In genomic region chr4:176342384-176342783, GRCh38 we compare ENCODE assay signal across 22 cellular contexts. TPM values are rescaled to one million over a fixed set of nuclear protein-coding genes. Genes with fewer than 3 reads are reported as not detected.
DNase-seq lines count a peak whose midpoint lies in the region; ATAC-seq, FAIRE-seq and TF ChIP-seq lines count a peak whose summit lies in the region.
"Had no signal": no experiment of that assay in that cellular context is flagged by ENCODE, and none has a peak within 500 bp of the region (broad histone marks: within the 10 kb centered on the region; RNA-seq: fewer than 3 reads in every experiment).

No MANE protein-coding gene starts in this region.

- H3K4me2 ChIP-seq in IMR-90 (ENCODE audit: low read depth, low read length) = no peak overlapping the region
- H3K4me2 ChIP-seq: BLaER1 treated with 17β-estradiol and CSF1 and Interleukin-3, amounts not matched to agents 10 nM and 100 nM had no signal

- no peak overlapping the region for H4K8ac ChIP-seq in IMR-90 (ENCODE audit: low read depth in 2 of 2, low read length in 2 of 2)

- H3K36me3 ChIP-seq in IMR-90 (ENCODE audit: control insufficient read depth, insufficient read depth, low read length) = peaks cover 7% of the 10 kb centered on the region
- H3K36me3 ChIP-seq in kidney (ENCODE audit: control insufficient read depth in 1 of 2, insufficient read depth in 2 of 2, low read length in 2 of 2) = no peaks in the 10 kb centered on the region
- H3K36me3 ChIP-seq in aorta (ENCODE audit: control insufficient read depth in 1 of 2, insufficient read depth in 2 of 2, low read length in 1 of 2) = no peaks in the 10 kb centered on the region
- H3K36me3 ChIP-seq: BE2C had no signal

- no peaks in the 10 kb centered on the region for H3K27me3 ChIP-seq in IMR-90 (ENCODE audit: control insufficient read depth, insufficient read depth, low read length)
- no peaks in the 10 kb centered on the region for H3K27me3 ChIP-seq in aorta (ENCODE audit: control insufficient read depth in 1 of 2, insufficient read depth in 2 of 2, low read length in 1 of 2)
- H3K27me3 ChIP-seq: BE2C; BLaER1 treated with 17β-estradiol and CSF1 and Interleukin-3, amounts not matched to agents 10 nM and 100 nM had no signal

- H3K4me1 Mint-ChIP-seq in stimulated activated naive B cell treated with anti-CD40 and anti-IgM and Interleukin-4, amounts not matched to agents 10 μg/mL and 1 μg/mL and 100 μg/mL, for 72 hours = no peaks in the 10 kb centered on the region

- no peak overlapping the region for H2BK120ac ChIP-seq in IMR-90 (ENCODE audit: low read depth, low read length)

- no TSS peak for BruUV-seq in IMR-90 (replicated peaks; lab: Mats Ljungman, UMichigan)

- CTCF ChIA-PET in IMR-90 (lab: Yijun Ruan, JAX) = interaction anchor here (1.1 kb wide), 1 partner anchor 83 kb away, joined by 3 read pairs; no protein-coding TSS in a partner anchor

- no peak overlapping the region for H3K18ac ChIP-seq in IMR-90 (ENCODE audit: low read depth, low read length)

- POLR2A ChIA-PET in IMR-90 (lab: Charles Lee; ENCODE audit: unreplicated experiment) = no interaction called here

- peak overlapping the region; percentile 5; the same call in 1 of the 2 replicates for H2AK5ac ChIP-seq in IMR-90 (ENCODE audit: low read depth, low read length)

- H3K9me3 ChIP-seq in IMR-90 (ENCODE audit: control insufficient read depth, insufficient read depth, low read length) (peaks cover 24% of the 10 kb centered on the region), kidney (ENCODE audit: control insufficient read depth in 1 of 2, low read length in 2 of 2) (peaks cover 2 to 9% of the 10 kb centered on the region in 2 donors), aorta (ENCODE audit: control insufficient read depth, low read length) (peaks cover 3% of the 10 kb centered on the region)
- H3K9me3 ChIP-seq: Caco-2 had no signal

- WGBS in IMR-90 (ENCODE audit: extremely low coverage in 2 of 2, insufficient read length in 1 of 2), 2 experiments = 100% methylated on average over 2 of the region's 7 CpGs; no CpG with 5 or more reads in 1 of the 2 experiments
- WGBS in aorta, 2 donors = 97 to 98% methylated on average over 7 of the region's 7 CpGs

- no peak overlapping the region for H4K91ac ChIP-seq in IMR-90 (ENCODE audit: insufficient read depth, low read depth, low read length)

- H3K9ac ChIP-seq in IMR-90 (ENCODE audit: low read depth, low read length) (no peak overlapping the region), kidney (ENCODE audit: low read length in 2 of 2) (no peak overlapping the region)
- H3K9ac ChIP-seq: BLaER1 treated with 17β-estradiol and CSF1 and Interleukin-3, amounts not matched to agents 10 nM and 100 nM had no signal

- H3K79me1 ChIP-seq in IMR-90 (ENCODE audit: low read depth in 1 of 2, low read length in 2 of 2) = peaks cover 4 to 22% of the 10 kb centered on the region in 2 experiments; a peak in 3 of 4 replicates

- H3K9me1 ChIP-seq in IMR-90 (ENCODE audit: insufficient read depth, low read length) = peaks cover 2% of the 10 kb centered on the region

- peaks cover 22 to 29% of the 10 kb centered on the region in 2 donors for H3K36me3 Mint-ChIP-seq in stimulated activated naive B cell treated with anti-CD40 and anti-IgM and Interleukin-4, amounts not matched to agents 10 μg/mL and 1 μg/mL and 100 μg/mL, for 72 hours

- H3K9me3 Mint-ChIP-seq in stimulated activated naive B cell treated with anti-CD40 and anti-IgM and Interleukin-4, amounts not matched to agents 10 μg/mL and 1 μg/mL and 100 μg/mL, for 72 hours = peaks cover 12 to 16% of the 10 kb centered on the region in 2 donors

- FAIRE-seq in kidney (lab: Jason Lieb, UNC) (no peak), HTR-8/SVneo (lab: Jason Lieb, UNC) (no peak)
- FAIRE-seq: A204.1, D721Med, G401.6, GM12891, GM19239 had no signal

- H3K27ac Mint-ChIP-seq in stimulated activated naive B cell treated with anti-CD40 and anti-IgM and Interleukin-4, amounts not matched to agents 10 μg/mL and 1 μg/mL and 100 μg/mL, for 72 hours = no peak overlapping the region
- H3K27ac Mint-ChIP-seq: CD4-positive, alpha-beta T cell; CD8-positive, alpha-beta T cell had no signal

- H4K5ac ChIP-seq in IMR-90 (ENCODE audit: low read depth, low read length) = no peak overlapping the region

- no peak for TF ChIP-seq POLR2A in IMR-90 (IDR thresholded peaks at IDR 0.05; ENCODE audit: low read depth, low read length)

- H2AK9ac ChIP-seq in IMR-90 (replicated peaks; ENCODE audit: low read depth, low read length, poor library complexity) = no peak overlapping the region

- peak overlapping the region; percentile 5 for H2AFZ ChIP-seq in IMR-90 (replicated peaks; ENCODE audit: low read length, poor library complexity)

- dilution Hi-C loops in IMR-90 (cut with HindIII; ENCODE audit: low sequenced_read_pairs, unreplicated experiment) = no loop called here

- no peak overlapping the region for H3K4ac ChIP-seq in IMR-90 (ENCODE audit: low read depth, low read length)

- H4K20me1 ChIP-seq in IMR-90 (ENCODE audit: insufficient read depth, low read length) = no peaks in the 10 kb centered on the region

- H2BK20ac ChIP-seq in IMR-90 (ENCODE audit: low read depth, low read length) = no peak overlapping the region

- no peak overlapping the region for H3K4me3 ChIP-seq in IMR-90 (ENCODE audit: insufficient read depth, low read depth, low read length)
- H3K4me3 ChIP-seq in kidney (ENCODE audit: low read length in 2 of 2) = no peak overlapping the region
- no peak overlapping the region for H3K4me3 ChIP-seq in aorta (ENCODE audit: low read length in 2 of 2)

- peaks cover 7% of the 10 kb centered on the region for H3K4me1 ChIP-seq in IMR-90 (ENCODE audit: control insufficient read depth, insufficient read depth, low read length)
- H3K4me1 ChIP-seq in kidney (ENCODE audit: control insufficient read depth in 1 of 2, insufficient read depth in 1 of 2, low read depth in 1 of 2, low read length in 2 of 2) = peaks cover 0 to 8% of the 10 kb centered on the region in 2 donors
- H3K4me1 ChIP-seq in aorta (ENCODE audit: control insufficient read depth in 1 of 2, insufficient read depth in 2 of 2, low read length in 2 of 2) = no peaks in the 10 kb centered on the region
- H3K4me1 ChIP-seq: BLaER1 treated with 17β-estradiol and CSF1 and Interleukin-3, amounts not matched to agents 10 nM and 100 nM; Caco-2 had no signal

- no peak overlapping the region for H2BK15ac ChIP-seq in IMR-90 (ENCODE audit: low read depth, low read length)

- H2BK5ac ChIP-seq in IMR-90 (ENCODE audit: low read depth, low read length, poor library complexity, severe bottlenecking) = no peak overlapping the region

- H3K4me3 Mint-ChIP-seq in stimulated activated naive B cell treated with anti-CD40 and anti-IgM and Interleukin-4, amounts not matched to agents 10 μg/mL and 1 μg/mL and 100 μg/mL, for 72 hours = no peak overlapping the region
- H3K4me3 Mint-ChIP-seq: CD4-positive, alpha-beta T cell; CD8-positive, alpha-beta T cell had no signal

- in situ Hi-C loops in IMR-90 (cut with MboI; ENCODE audit: low sequenced_read_pairs) = loop anchor here (25.0 kb wide), 3 partner anchors 780 to 1980 kb away; no protein-coding TSS in a partner anchor

- TF ChIP-seq RAD21 in IMR-90 (IDR thresholded peaks at IDR 0.05; ENCODE audit: low read length) = no peak

- intact Hi-C loops in IMR-90 (cut with micrococcal nuclease) (no loop called here), kidney (cut with DNase I) (no loop called here), aorta (cut with DNase I) (loop anchor here in 1 of 2 donors (2.0 to 10.0 kb wide), 3 partner anchors 65 to 398 kb away; no protein-coding TSS in a partner anchor)

- no peak overlapping the region for H3K56ac ChIP-seq in IMR-90 (ENCODE audit: extremely low read depth, insufficient read depth, low read length)

- H3K27me3 Mint-ChIP-seq in stimulated activated naive B cell treated with anti-CD40 and anti-IgM and Interleukin-4, amounts not matched to agents 10 μg/mL and 1 μg/mL and 100 μg/mL, for 72 hours = no peaks in the 10 kb centered on the region
- H3K27me3 Mint-ChIP-seq: CD4-positive, alpha-beta T cell had no signal

- no peak for ATAC-seq in IMR-90 (ENCODE audit: low read depth)
- ATAC-seq in aorta (ENCODE audit: low FRiP score) = peak; percentile 19
- ATAC-seq in stimulated activated naive B cell treated with anti-CD40 and anti-IgM and Interleukin-4, amounts not matched to agents 10 μg/mL and 1 μg/mL and 100 μg/mL, for 72 hours (replicated peaks) = no peak
- ATAC-seq: CD8-positive, alpha-beta T cell had no signal

- DNase-seq in IMR-90 (no peak), kidney (peak; percentile 45), aorta (no peak), HTR-8/SVneo (ENCODE audit: insufficient read length, low spot score) (no peak)
- DNase-seq in activated effector memory CD4-positive, alpha-beta T cell treated with anti-CD3 and anti-CD28 coated beads, Interleukin-2, amount 50 U/mL, for 16 hours = no peak
- DNase-seq in stimulated activated naive B cell treated with anti-CD40 and anti-IgM and Interleukin-4, amounts not matched to agents 10 μg/mL and 1 μg/mL and 100 μg/mL, for 72 hours = no peak
- DNase-seq: 8988T; ACHN; BE2C; Caco-2; Calu3; CD4-positive, alpha-beta T cell; CD8-positive, alpha-beta T cell; DMS79 treated with DMSO at 0.1 percent for 48 hours; GF-D8 had no signal

- H3K27ac ChIP-seq in IMR-90 (ENCODE audit: insufficient read depth, low read length) = no peak overlapping the region
- no peak overlapping the region for H3K27ac ChIP-seq in kidney (ENCODE audit: low read depth in 2 of 2, low read length in 2 of 2)
- no peak overlapping the region for H3K27ac ChIP-seq in aorta (ENCODE audit: low read depth in 1 of 2, low read length in 2 of 2)
- H3K27ac ChIP-seq: BLaER1 treated with 17β-estradiol and CSF1 and Interleukin-3, amounts not matched to agents 10 nM and 100 nM; C4-2B had no signal

- H3K14ac ChIP-seq in IMR-90 (replicated peaks; ENCODE audit: low read depth, low read length) = no peak overlapping the region

- no peak overlapping the region for H3K23ac ChIP-seq in IMR-90 (ENCODE audit: low read depth, low read length)

- TF ChIP-seq CTCF in IMR-90 (conservative IDR thresholded peaks at IDR 0.05; ENCODE audit: low read depth, low read length) = no peak
- TF ChIP-seq CTCF in kidney (IDR thresholded peaks at IDR 0.05; ENCODE audit: borderline replicate concordance, extremely low read depth, insufficient read depth) = no peak

TF ChIP-seq in IMR-90, 13 proteins besides CTCF, POLR2A, EP300 and RAD21 (continues in another document):
- TF ChIP-seq MAZ (IDR thresholded peaks at IDR 0.05; ENCODE audit: borderline replicate concordance, low read depth, low read length) (no peak), NFE2L2 (IDR thresholded peaks at IDR 0.05; ENCODE audit: low read depth, low read length) (no peak)

RNA-seq across cellular contexts. Expression of gene SPCS3, which starts 22.6 kb away (rescaled TPM):
- total RNA-seq in IMR-90 (2012; rRNA removed) = 77.4 and 131 TPM in 2 replicates
- 32.8 and 41.6 TPM in 2 replicates for polyA plus RNA-seq in IMR-90 (2012; rRNA removed)
- polyA plus RNA-seq in IMR-90 (2012; cell fraction: cytosol; rRNA removed) = 24.2 and 40.4 TPM in 2 replicates
- 26.7 and 37.4 TPM in 2 replicates for polyA plus RNA-seq in IMR-90 (2012; cell fraction: nucleus; rRNA removed; ENCODE audit: low replicate concordance)
- total RNA-seq in kidney = 131 TPM
- 28.7 TPM for polyA plus RNA-seq in kidney (ENCODE audit: insufficient read depth, low read depth, low replicate concordance)
- total RNA-seq in aorta = 100 to 1,000 TPM; 124 to 168 TPM
- 10 to 100 TPM; 25.2 to 28.2 TPM for polyA plus RNA-seq in aorta
